ENCODE assay signal across 12 cellular contexts in genomic region chr3:142152349-142152748, GRCh38. TPM values are rescaled to one million over a fixed set of nuclear protein-coding genes. Genes with fewer than 3 reads are reported as not detected.
DNase-seq lines count a peak whose midpoint lies in the region; ATAC-seq, FAIRE-seq and TF ChIP-seq lines count a peak whose summit lies in the region.
"Had no signal": no experiment of that assay in that cellular context is flagged by ENCODE, and none has a peak within 500 bp of the region (broad histone marks: within the 10 kb centered on the region; RNA-seq: fewer than 3 reads in every experiment).

No MANE protein-coding gene starts in this region.

- in situ Hi-C loops in GM13977 (cut with MboI; ENCODE audit: low pct_unique_long_range_greater_than_20kb, low sequenced_read_pairs, unreplicated experiment) = no loop called here

- H3K9me3 ChIP-seq in endothelial cell of umbilical vein (replicated peaks; ENCODE audit: control insufficient read depth, insufficient read depth, low read length) = no peaks in the 10 kb centered on the region
- H3K9me3 ChIP-seq: prostate gland had no signal

- H4K20me1 ChIP-seq in endothelial cell of umbilical vein (replicated peaks; ENCODE audit: control insufficient read depth, extremely low read depth, insufficient read depth, low read length) = no peaks in the 10 kb centered on the region

- H3K9me1 ChIP-seq in endothelial cell of umbilical vein (replicated peaks; ENCODE audit: control insufficient read depth, extremely low read depth, insufficient read depth, low read length) = no peaks in the 10 kb centered on the region

- no TSS peak for BruUV-seq in endothelial cell of umbilical vein (replicated peaks; lab: Mats Ljungman, UMichigan)

- intact Hi-C loops in endothelial cell of umbilical vein (cut with micrococcal nuclease) = no loop called here

- H3K4me1 Mint-ChIP-seq in activated naive CD4-positive, alpha-beta T cell treated with anti-CD3 and anti-CD28 coated beads, Interleukin-2, amount 10 ng/mL, durations not matched to agents 7 days and 5 days = peaks cover 17% of the 10 kb centered on the region
- H3K4me1 Mint-ChIP-seq in type B pancreatic cell (ENCODE audit: unreplicated experiment) = peaks cover 9% of the 10 kb centered on the region

- peak in 1 of 2 donors; percentile 23 for TF ChIP-seq CTCF in endothelial cell of umbilical vein (IDR thresholded peaks at IDR 0.05; ENCODE audit: extremely low read depth in 1 of 2, insufficient read depth in 1 of 2, low read depth in 1 of 2, low read length in 2 of 2)
- TF ChIP-seq CTCF in type B pancreatic cell (conservative IDR thresholded peaks at IDR 0.05) = peak; percentile 45
- TF ChIP-seq CTCF in GM13977 (IDR thresholded peaks at IDR 0.05; ENCODE audit: extremely low read depth, insufficient read depth, missing control alignments) = no peak

- no peak overlapping the region for H3K4me3 Mint-ChIP-seq in activated naive CD4-positive, alpha-beta T cell treated with anti-CD3 and anti-CD28 coated beads, Interleukin-2, amount 10 ng/mL, durations not matched to agents 7 days and 5 days
- no peak overlapping the region for H3K4me3 Mint-ChIP-seq in type B pancreatic cell

- H3K27ac ChIP-seq in endothelial cell of umbilical vein (ENCODE audit: insufficient read depth, low read depth, low read length) = no peak overlapping the region
- H3K27ac ChIP-seq: prostate gland had no signal

- CTCF ChIA-PET in activated naive CD4-positive, alpha-beta T cell treated with anti-CD3 and anti-CD28 coated beads, Interleukin-2, amount 10 ng/mL, durations not matched to agents 7 days and 5 days (lab: Charles Lee) = interaction anchor here (1.4 kb wide), 1 partner anchor 8 kb away, joined by 3 read pairs; no protein-coding TSS in a partner anchor
- CTCF ChIA-PET in endothelial cell of umbilical vein (lab: Charles Lee) = interaction anchor here (1.3 to 2.1 kb wide), 2 partner anchors 9 to 27 kb away, joined by 3 to 11 read pairs; no protein-coding TSS in a partner anchor

- no peak for TF ChIP-seq POLR2A in endothelial cell of umbilical vein (IDR thresholded peaks at IDR 0.05; ENCODE audit: low read depth, low read length)

- dilution Hi-C loops in endothelial cell of umbilical vein (cut with MboI; ENCODE audit: extremely low pct_ligation_motif_present, low sequenced_read_pairs) = no loop called here

- H3K4me1 ChIP-seq in endothelial cell of umbilical vein (ENCODE audit: control insufficient read depth, extremely low read depth, insufficient read depth, low read length) = peaks cover 13% of the 10 kb centered on the region
- H3K4me1 ChIP-seq: prostate gland had no signal

- H3K79me2 ChIP-seq in endothelial cell of umbilical vein (ENCODE audit: control insufficient read depth, insufficient read depth, low read length) = no peaks in the 10 kb centered on the region

- no peaks in the 10 kb centered on the region for H3K9me3 Mint-ChIP-seq in activated naive CD4-positive, alpha-beta T cell treated with anti-CD3 and anti-CD28 coated beads, Interleukin-2, amount 10 ng/mL, durations not matched to agents 7 days and 5 days
- H3K9me3 Mint-ChIP-seq in type B pancreatic cell = no peaks in the 10 kb centered on the region

- FAIRE-seq in endothelial cell of umbilical vein (lab: Jason Lieb, UNC) = peak; percentile 59
- FAIRE-seq: colon, GM12892 had no signal

- H3K4me3 ChIP-seq in endothelial cell of umbilical vein (replicated peaks in 1 of 3; ENCODE audit: insufficient read depth in 1 of 3, low read depth in 1 of 3, low read length in 3 of 3) = no peak overlapping the region
- H3K4me3 ChIP-seq: prostate gland had no signal

- no peak overlapping the region for H2AFZ ChIP-seq in endothelial cell of umbilical vein (ENCODE audit: low read depth, low read length)

- H3K27ac Mint-ChIP-seq in activated naive CD4-positive, alpha-beta T cell treated with anti-CD3 and anti-CD28 coated beads, Interleukin-2, amount 10 ng/mL, durations not matched to agents 7 days and 5 days = no peak overlapping the region
- no peak overlapping the region for H3K27ac Mint-ChIP-seq in type B pancreatic cell

- H3K36me3 ChIP-seq in endothelial cell of umbilical vein (ENCODE audit: control insufficient read depth in 2 of 2, extremely low read depth in 1 of 2, insufficient read depth in 2 of 2, low read length in 2 of 2) = no peaks in the 10 kb centered on the region
- H3K36me3 ChIP-seq: prostate gland had no signal

- peaks cover 0 to 3% of the 10 kb centered on the region in 2 experiments for H3K27me3 ChIP-seq in endothelial cell of umbilical vein (ENCODE audit: control insufficient read depth in 2 of 2, insufficient read depth in 2 of 2, low read length in 2 of 2)

- H3K27me3 Mint-ChIP-seq in activated naive CD4-positive, alpha-beta T cell treated with anti-CD3 and anti-CD28 coated beads, Interleukin-2, amount 10 ng/mL, durations not matched to agents 7 days and 5 days = peaks cover 12% of the 10 kb centered on the region
- H3K27me3 Mint-ChIP-seq in type B pancreatic cell = peaks cover 5% of the 10 kb centered on the region

- H3K36me3 Mint-ChIP-seq in activated naive CD4-positive, alpha-beta T cell treated with anti-CD3 and anti-CD28 coated beads, Interleukin-2, amount 10 ng/mL, durations not matched to agents 7 days and 5 days = peaks cover 2% of the 10 kb centered on the region
- no peaks in the 10 kb centered on the region for H3K36me3 Mint-ChIP-seq in type B pancreatic cell

- ATAC-seq in GM18907 (IDR thresholded peaks at IDR 0.05; ENCODE audit: unreplicated experiment) = no peak

- H3K4me2 ChIP-seq in endothelial cell of umbilical vein (ENCODE audit: insufficient read depth, low read length) = no peak overlapping the region

- H3K9ac ChIP-seq in endothelial cell of umbilical vein (replicated peaks; ENCODE audit: extremely low read depth, insufficient read depth, low read length) = no peak overlapping the region

- peak; percentile 31 for DNase-seq in activated naive CD4-positive, alpha-beta T cell treated with anti-CD3 and anti-CD28 coated beads, Interleukin-2, amount 10 ng/mL, durations not matched to agents 7 days and 5 days
- no peak for DNase-seq in activated naive CD4-positive, alpha-beta T cell treated with anti-CD3 and anti-CD28 coated beads, Interleukin-2, amount 50 U/mL, for 16 hours
- peak; percentile 18 for DNase-seq in NCI-H69 (lab: John Stamatoyannopoulos, UW)
- no peak for DNase-seq in endothelial cell of umbilical vein (ENCODE audit: low read depth, low spot score)
- no peak for DNase-seq in type B pancreatic cell (ENCODE audit: extremely low spot score, unreplicated experiment)
- no peak for DNase-seq in OCI-M2 (lab: John Stamatoyannopoulos, UW; ENCODE audit: unreplicated experiment)
- DNase-seq in GM13977 (ENCODE audit: low spot score) = no peak
- DNase-seq: activated gamma-delta T cell had no signal

- POLR2A ChIA-PET in endothelial cell of umbilical vein (lab: Charles Lee) = no interaction called here

TF ChIP-seq in endothelial cell of umbilical vein, 7 proteins besides CTCF, POLR2A, EP300 and RAD21:
- TF ChIP-seq POLR2AphosphoS5 (IDR thresholded peaks at IDR 0.05; ENCODE audit: insufficient read depth, low read depth, low read length) = no peak
- no peak for TF ChIP-seq EZH2 (IDR thresholded peaks at IDR 0.05; ENCODE audit: borderline replicate concordance, low read depth, low read length, severe bottlenecking)
- no peak for TF ChIP-seq MAX (IDR thresholded peaks at IDR 0.05; ENCODE audit: insufficient read depth, insufficient read length)
- TF ChIP-seq GATA2 (IDR thresholded peaks at IDR 0.05; ENCODE audit: insufficient read depth, insufficient read length, low read depth, low read length) = no peak
- no peak for TF ChIP-seq JUN (IDR thresholded peaks at IDR 0.05; ENCODE audit: borderline replicate concordance, insufficient read depth, insufficient read length, low read depth)

RNA-seq across cellular contexts. Expression of gene TFDP2, which starts 3.0 kb away (rescaled TPM):
- 21.5 and 23.6 TPM in 2 replicates for total RNA-seq in endothelial cell of umbilical vein
- polyA plus RNA-seq in endothelial cell of umbilical vein = 4.6 and 8.5 TPM in 2 replicates
- polyA plus RNA-seq in endothelial cell of umbilical vein (2011; cell fraction: cytosol; rRNA removed) = 9.2 and 10.0 TPM in 2 replicates
- polyA plus RNA-seq in endothelial cell of umbilical vein (2011; cell fraction: nucleus; rRNA removed) = 12.0 and 29.1 TPM in 2 replicates
- polyA plus RNA-seq in endothelial cell of umbilical vein (2012) = 8.6 and 10.5 TPM in 2 replicates
- 11.1 and 15.5 TPM in 2 replicates for polyA minus RNA-seq in endothelial cell of umbilical vein
- polyA minus RNA-seq in endothelial cell of umbilical vein (2011; cell fraction: cytosol; rRNA and poly(A)+ RNA removed) = 11.0 TPM
- 13.9 and 14.8 TPM in 2 replicates for polyA minus RNA-seq in endothelial cell of umbilical vein (2011; cell fraction: nucleus; rRNA and poly(A)+ RNA removed)
- 40.5 and 80.9 TPM in 2 replicates for total RNA-seq in type B pancreatic cell (ENCODE audit: low replicate concordance)

Comparison
In these comparisons a context has a peak if more than half of its experiments do, and no peak if none do; other contexts are left out.
1. DNase-seq: peak in activated naive CD4-positive, alpha-beta T cell treated with anti-CD3 and anti-CD28 coated beads, Interleukin-2, amount 10 ng/mL, durations not matched to agents 7 days and 5 days (single experiment) and NCI-H69 (single experiment); none in activated naive CD4-positive, alpha-beta T cell treated with anti-CD3 and anti-CD28 coated beads, Interleukin-2, amount 50 U/mL, for 16 hours (single experiment), endothelial cell of umbilical vein (single experiment), type B pancreatic cell (single experiment), OCI-M2 (single experiment) and GM13977 (single experiment).